In the genomic region with DNA sequence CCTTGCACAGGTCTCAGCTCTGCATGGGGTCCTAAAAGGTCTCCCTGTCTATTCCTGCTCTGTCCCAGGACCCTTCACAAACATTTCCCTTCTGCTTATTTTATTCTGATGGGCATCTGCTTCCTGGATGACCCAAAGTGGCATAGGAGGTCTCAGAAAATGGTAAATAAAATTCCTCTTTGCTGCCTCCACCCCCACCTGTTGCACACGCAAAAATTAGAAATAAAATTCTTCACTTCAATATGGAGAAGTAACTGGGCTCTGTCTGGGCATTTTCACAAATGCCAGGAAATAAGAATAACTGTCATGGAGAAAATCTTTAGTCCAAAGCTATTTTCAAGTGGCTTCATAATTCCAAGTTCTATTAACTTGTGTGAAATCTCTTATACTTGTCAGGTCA, we compare ENCODE assay signal across 36 cellular contexts.
"Had no signal": no experiment of that assay in that cellular context is flagged by ENCODE, and none has a peak within 500 bp of the region (broad histone marks: within the 10 kb centered on the region; RNA-seq: fewer than 3 reads in every experiment).

No MANE protein-coding gene starts in this region.

- H3K27ac ChIP-seq: adrenal gland, ascending aorta, body of pancreas, brain microvascular endothelial cell, breast epithelium, cardiac muscle cell had no signal

- ATAC-seq: activated naive CD4-positive, alpha-beta T cell treated with anti-CD3 and anti-CD28 coated beads, Interleukin-2, amount 50 U/mL, for 72 hours; activated naive CD8-positive, alpha-beta T cell treated with anti-CD3 and anti-CD28 coated beads, Interleukin-2, amount 50 U/mL, for 24 hours; activated T-cell treated with anti-CD3 and anti-CD28 coated beads, Interleukin-2, amount 50 U/mL, for 4 hours; activated T-cell treated with anti-CD3 and anti-CD28 coated beads, Interleukin-2, amount 50 U/mL, for 72 hours; activated T-helper 17 cell treated with anti-CD3 and anti-CD28 coated beads, Interleukin-2, amount 50 U/mL, for 72 hours; body of pancreas had no signal

- H3K36me3 Mint-ChIP-seq: activated naive CD4-positive, alpha-beta T cell treated with anti-CD3 and anti-CD28 coated beads, Interleukin-2, amount 10 ng/mL, durations not matched to agents 7 days and 5 days; activated naive CD4-positive, alpha-beta T cell treated with anti-CD3 and anti-CD28 coated beads, Interleukin-2, amount 50 U/mL, for 72 hours; activated naive CD8-positive, alpha-beta T cell; activated naive CD8-positive, alpha-beta T cell treated with anti-CD3 and anti-CD28 coated beads for 36 hours; activated naive CD8-positive, alpha-beta T cell treated with anti-CD3 and anti-CD28 coated beads, Interleukin-2, amount 10 ng/mL, durations not matched to agents 7 days and 5 days; brain had no signal

- DNase-seq: activated effector memory CD4-positive, alpha-beta T cell treated with anti-CD3 and anti-CD28 coated beads, Interleukin-2, amount 50 U/mL, for 16 hours; activated effector memory CD4-positive, alpha-beta T cell treated with Interleukin-2 at 50 U/mL for 16 hours; activated gamma-delta T cell; activated gamma-delta T cell treated with Interleukin-2 at 50 U/mL for 16 hours; activated naive CD4-positive, alpha-beta T cell treated with anti-CD3 and anti-CD28 coated beads for 36 hours; activated naive CD4-positive, alpha-beta T cell treated with anti-CD3 and anti-CD28 coated beads, Interleukin-2, amount 10 ng/mL, durations not matched to agents 7 days and 5 days; activated naive CD4-positive, alpha-beta T cell treated with anti-CD3 and anti-CD28 coated beads, Interleukin-2, amount 50 U/mL, for 16 hours; activated naive CD4-positive, alpha-beta T cell treated with Interleukin-2 at 50 U/mL for 16 hours; activated naive CD8-positive, alpha-beta T cell treated with anti-CD3 and anti-CD28 coated beads for 36 hours; activated naive CD8-positive, alpha-beta T cell treated with anti-CD3 and anti-CD28 coated beads, Interleukin-2, amount 10 ng/mL, durations not matched to agents 7 days and 5 days; activated naive CD8-positive, alpha-beta T cell treated with anti-CD3 and anti-CD28 coated beads, Interleukin-2, amount 50 U/mL, for 24 hours; activated T-cell treated with anti-CD3 and anti-CD28 coated beads, Interleukin-2, amount 50 U/mL, for 1 hour; activated T-cell treated with anti-CD3 and anti-CD28 coated beads, Interleukin-2, amount 50 U/mL, for 24 hours; activated T-cell treated with anti-CD3 and anti-CD28 coated beads, Interleukin-2, amount 50 U/mL, for 4 hours; activated T-cell treated with anti-CD3 and anti-CD28 coated beads, Interleukin-2, amount 50 U/mL, for 48 hours; activated T-cell treated with anti-CD3 and anti-CD28 coated beads, Interleukin-2, amount 50 U/mL, for 72 hours; adrenal gland; amniotic stem cell; amygdala; anterior cingulate cortex; aorta; body of pancreas; brain microvascular endothelial cell; caudate nucleus; central memory CD4-positive, alpha-beta T cell; cerebellar nuclear complex had no signal

- H3K4me1 Mint-ChIP-seq: activated naive CD4-positive, alpha-beta T cell treated with anti-CD3 and anti-CD28 coated beads, Interleukin-2, amount 10 ng/mL, durations not matched to agents 7 days and 5 days; activated naive CD8-positive, alpha-beta T cell treated with anti-CD3 and anti-CD28 coated beads for 36 hours; activated naive CD8-positive, alpha-beta T cell treated with anti-CD3 and anti-CD28 coated beads, Interleukin-2, amount 10 ng/mL, durations not matched to agents 7 days and 5 days; activated naive CD8-positive, alpha-beta T cell treated with anti-CD3 and anti-CD28 coated beads, Interleukin-2, amount 50 U/mL, for 24 hours; activated T-helper 17 cell treated with anti-CD3 and anti-CD28 coated beads, Interleukin-2, amount 50 U/mL, for 72 hours; central memory CD8-positive, alpha-beta T cell had no signal

- H3K27ac Mint-ChIP-seq: activated naive CD4-positive, alpha-beta T cell treated with anti-CD3 and anti-CD28 coated beads for 36 hours; activated naive CD4-positive, alpha-beta T cell treated with anti-CD3 and anti-CD28 coated beads, Interleukin-2, amount 10 ng/mL, durations not matched to agents 7 days and 5 days; activated naive CD4-positive, alpha-beta T cell treated with anti-CD3 and anti-CD28 coated beads, Interleukin-2, amount 50 U/mL, for 72 hours; activated naive CD8-positive, alpha-beta T cell; activated naive CD8-positive, alpha-beta T cell treated with anti-CD3 and anti-CD28 coated beads for 36 hours; activated naive CD8-positive, alpha-beta T cell treated with anti-CD3 and anti-CD28 coated beads, Interleukin-2, amount 10 ng/mL, durations not matched to agents 7 days and 5 days; activated naive CD8-positive, alpha-beta T cell treated with anti-CD3 and anti-CD28 coated beads, Interleukin-2, amount 50 U/mL, for 24 hours; activated T-cell treated with anti-CD3 and anti-CD28 coated beads, Interleukin-2, amount 50 U/mL, for 24 hours; activated T-cell treated with anti-CD3 and anti-CD28 coated beads, Interleukin-2, amount 50 U/mL, for 72 hours; activated T-helper 1 cell treated with anti-CD3 and anti-CD28 coated beads, Interleukin-12 subunit alpha, Interleukin-12 subunit beta, Interleukin-2, Interleukin-4 antibody, amounts not matched to agents 30 ng/mL and 10 ng/mL and 1 ng/mL, durations not matched to agents 14 hours and 24 hours and 36 hours; activated T-helper 17 cell treated with anti-CD3 and anti-CD28 coated beads, Interleukin-2, amount 50 U/mL, for 72 hours; activated T-helper 2 cell treated with anti-CD3 and anti-CD28 coated beads, Interferon-gamma antibody, Interleukin-2, Interleukin-4, amounts not matched to agents 10 μg/mL and 5 μg/mL and 100 μg/mL, durations not matched to agents 14 hours and 24 hours and 36 hours; brain had no signal

- H3K9me3 Mint-ChIP-seq: activated naive CD4-positive, alpha-beta T cell treated with anti-CD3 and anti-CD28 coated beads for 36 hours; activated naive CD4-positive, alpha-beta T cell treated with anti-CD3 and anti-CD28 coated beads, Interleukin-2, amount 10 ng/mL, durations not matched to agents 7 days and 5 days; activated naive CD4-positive, alpha-beta T cell treated with anti-CD3 and anti-CD28 coated beads, Interleukin-2, amount 50 U/mL, for 72 hours; activated naive CD8-positive, alpha-beta T cell treated with anti-CD3 and anti-CD28 coated beads for 36 hours; activated naive CD8-positive, alpha-beta T cell treated with anti-CD3 and anti-CD28 coated beads, Interleukin-2, amount 10 ng/mL, durations not matched to agents 7 days and 5 days; activated naive CD8-positive, alpha-beta T cell treated with anti-CD3 and anti-CD28 coated beads, Interleukin-2, amount 50 U/mL, for 24 hours; activated T-cell treated with anti-CD3 and anti-CD28 coated beads, Interleukin-2, amount 50 U/mL, for 24 hours; activated T-cell treated with anti-CD3 and anti-CD28 coated beads, Interleukin-2, amount 50 U/mL, for 4 hours; activated T-cell treated with anti-CD3 and anti-CD28 coated beads, Interleukin-2, amount 50 U/mL, for 72 hours; activated T-helper 1 cell treated with anti-CD3 and anti-CD28 coated beads, Interleukin-12 subunit alpha, Interleukin-12 subunit beta, Interleukin-2, Interleukin-4 antibody, amounts not matched to agents 30 ng/mL and 10 ng/mL and 1 ng/mL, durations not matched to agents 14 hours and 24 hours and 36 hours; activated T-helper 17 cell treated with anti-CD3 and anti-CD28 coated beads, Interleukin-2, amount 50 U/mL, for 72 hours; activated T-helper 2 cell treated with anti-CD3 and anti-CD28 coated beads, Interferon-gamma antibody, Interleukin-2, Interleukin-4, amounts not matched to agents 10 μg/mL and 5 μg/mL and 100 μg/mL, durations not matched to agents 14 hours and 24 hours and 36 hours; brain; central memory CD8-positive, alpha-beta T cell had no signal

- H3K27me3 Mint-ChIP-seq: activated naive CD4-positive, alpha-beta T cell treated with anti-CD3 and anti-CD28 coated beads, Interleukin-2, amount 10 ng/mL, durations not matched to agents 7 days and 5 days had no signal

- H3K9me3 ChIP-seq: adrenal gland, ascending aorta, body of pancreas, breast epithelium had no signal

- H3K4me3 Mint-ChIP-seq: activated naive CD4-positive, alpha-beta T cell treated with anti-CD3 and anti-CD28 coated beads for 36 hours; activated naive CD4-positive, alpha-beta T cell treated with anti-CD3 and anti-CD28 coated beads, Interleukin-2, amount 10 ng/mL, durations not matched to agents 7 days and 5 days; activated naive CD8-positive, alpha-beta T cell; activated naive CD8-positive, alpha-beta T cell treated with anti-CD3 and anti-CD28 coated beads for 36 hours; activated naive CD8-positive, alpha-beta T cell treated with anti-CD3 and anti-CD28 coated beads, Interleukin-2, amount 10 ng/mL, durations not matched to agents 7 days and 5 days; activated naive CD8-positive, alpha-beta T cell treated with anti-CD3 and anti-CD28 coated beads, Interleukin-2, amount 50 U/mL, for 24 hours; activated T-cell treated with anti-CD3 and anti-CD28 coated beads, Interleukin-2, amount 50 U/mL, for 24 hours; activated T-cell treated with anti-CD3 and anti-CD28 coated beads, Interleukin-2, amount 50 U/mL, for 4 hours; activated T-cell treated with anti-CD3 and anti-CD28 coated beads, Interleukin-2, amount 50 U/mL, for 72 hours; activated T-helper 1 cell treated with anti-CD3 and anti-CD28 coated beads, Interleukin-12 subunit alpha, Interleukin-12 subunit beta, Interleukin-2, Interleukin-4 antibody, amounts not matched to agents 30 ng/mL and 10 ng/mL and 1 ng/mL, durations not matched to agents 14 hours and 24 hours and 36 hours; activated T-helper 17 cell treated with anti-CD3 and anti-CD28 coated beads, Interleukin-2, amount 50 U/mL, for 72 hours; brain; central memory CD8-positive, alpha-beta T cell had no signal

- H3K36me3 ChIP-seq: adrenal gland, ascending aorta, brain microvascular endothelial cell, breast epithelium, cardiac muscle cell had no signal

- H3K4me3 ChIP-seq: adrenal gland, ascending aorta, body of pancreas, breast epithelium, cardiac muscle cell had no signal

- H3K4me1 ChIP-seq: adrenal gland, ascending aorta, body of pancreas had no signal
